4 cellular contexts compared by ENCODE assay signal in genomic region chr2:130248355-130248754, GRCh38. TPM values are rescaled to one million over a fixed set of nuclear protein-coding genes. Genes with fewer than 3 reads are reported as not detected.
"Had no signal": no experiment of that assay in that cellular context is flagged by ENCODE, and none has a peak within 500 bp of the region (broad histone marks: within the 10 kb centered on the region; RNA-seq: fewer than 3 reads in every experiment).

No MANE protein-coding gene starts in this region.

RNA-seq across cellular contexts. Expression of gene TUBA3E, which starts 50.1 kb away (rescaled TPM):
- total RNA-seq: HepG2, HT-29, IMR-90 had no signal
- polyA plus RNA-seq: HepG2, IgD-negative memory B cell, IMR-90 had no signal
